24 cellular contexts compared by ENCODE assay signal in the genomic region with DNA sequence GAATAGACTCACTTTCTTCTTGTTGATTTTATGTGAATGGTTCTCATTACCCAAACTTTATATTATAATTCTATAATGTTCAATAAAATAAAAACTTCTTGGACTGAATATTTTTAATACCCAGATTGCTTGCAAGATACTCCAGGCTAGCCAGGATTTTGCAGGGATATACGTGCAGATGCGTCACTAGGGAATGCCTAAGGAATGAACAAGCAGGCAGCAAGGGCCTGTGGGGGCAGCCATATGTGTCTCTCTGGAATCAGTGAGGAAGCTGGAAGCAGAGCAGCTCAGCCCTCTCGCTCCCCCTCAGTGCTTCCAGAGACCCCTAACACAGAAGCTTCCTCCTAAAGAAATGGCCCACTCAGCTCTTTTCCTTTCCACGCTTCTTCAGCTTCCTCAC.
"Had no signal": no experiment of that assay in that cellular context is flagged by ENCODE, and none has a peak within 500 bp of the region (broad histone marks: within the 10 kb centered on the region; RNA-seq: fewer than 3 reads in every experiment).

No MANE protein-coding gene starts in this region.

- H3K4me3 ChIP-seq: MG63, SJSA1 had no signal

- H3K27ac ChIP-seq: KMS-11, SJSA1 had no signal

- H3K36me3 ChIP-seq: MG63, SJSA1 had no signal

- H3K9me3 ChIP-seq: SJSA1 had no signal

- DNase-seq: activated CD4-positive, alpha-beta T cell treated with anti-CD3 and anti-CD28 coated beads for 4 hours; activated CD8-positive, alpha-beta memory T cell treated with anti-CD3 and anti-CD28 coated beads, Interleukin-2, amount 50 U/mL, for 4 hours; activated CD8-positive, alpha-beta T cell treated with anti-CD3 and anti-CD28 coated beads for 36 hours; activated gamma-delta T cell treated with Interleukin-2 at 50 U/mL for 16 hours; activated naive CD4-positive, alpha-beta T cell treated with anti-CD3 and anti-CD28 coated beads, Interleukin-2, amount 10 ng/mL, durations not matched to agents 7 days and 5 days; activated naive CD8-positive, alpha-beta T cell treated with anti-CD3 and anti-CD28 coated beads for 36 hours; activated T-cell treated with anti-CD3 and anti-CD28 coated beads, Interleukin-2, amount 50 U/mL, for 72 hours; anterior cingulate cortex; central memory CD4-positive, alpha-beta T cell; MG63; MV-4-11; NCI-H1105 treated with DMSO at 0.1 percent for 48 hours; NCI-H1436 treated with DMSO at 0.1 percent for 48 hours; NCI-H187; NCI-H2081; NCI-H510A treated with DMSO at 0.1 percent for 48 hours; NCI-H69; PC-3; SHP77; SW 1271 had no signal

- H3K27me3 ChIP-seq: MG63, SJSA1 had no signal

- ATAC-seq: activated CD4-positive, CD25-positive, alpha-beta regulatory T cell treated with anti-CD3 and anti-CD28 coated beads, Interleukin-2, amount 50 U/mL, for 24 hours; activated CD8-positive, alpha-beta T cell treated with anti-CD3 and anti-CD28 coated beads for 36 hours; activated T-cell treated with anti-CD3 and anti-CD28 coated beads, Interleukin-2, amount 50 U/mL, for 72 hours; PC-3; SK-N-SH treated with all-trans-retinoic acid at 6 μM for 48 hours had no signal

- H3K4me2 ChIP-seq: KMS-11 had no signal

- H3K9ac ChIP-seq: KMS-11 had no signal
